8 cellular contexts compared by ENCODE assay signal in genomic region chr7:29988391-29989256, GRCh38. TPM values are rescaled to one million over a fixed set of nuclear protein-coding genes. Genes with fewer than 3 reads are reported as not detected.
A peak's percentile ranks its signal among the peaks of the same experiment; 100 is the strongest.
DNase-seq lines count a peak whose midpoint lies in the region; ATAC-seq lines count a peak whose summit lies in the region.

No MANE protein-coding gene starts in this region.

- ATAC-seq in GM18867 (IDR thresholded peaks at IDR 0.05; ENCODE audit: unreplicated experiment), result peak; percentile 34
- peak; percentile 24 for ATAC-seq in HG03025 (IDR thresholded peaks at IDR 0.05; ENCODE audit: low FRiP score, unreplicated experiment)
- peak; percentile 73 to 77 for ATAC-seq in natural killer cell treated with Interleukin-12 subunit alpha and Interleukin-12 subunit beta and Interleukin-15 and Interleukin-18, amount 100 ng/mL, for 72 hours

- peak overlapping the region; percentile 93 for H3K27ac ChIP-seq in urinary bladder (ENCODE audit: low read depth)

- no peaks in the 10 kb centered on the region for H3K4me1 ChIP-seq in urinary bladder (ENCODE audit: insufficient read depth)

- no peaks in the 10 kb centered on the region for H3K36me3 Mint-ChIP-seq in natural killer cell treated with Interleukin-12 subunit alpha and Interleukin-12 subunit beta and Interleukin-15 and Interleukin-18, amount 100 ng/mL, for 72 hours

- 7% methylated on average over 75 of the region's 75 CpGs for WGBS in urinary bladder

- peaks cover 0 to 28% of the 10 kb centered on the region in 2 donors for H3K27me3 Mint-ChIP-seq in natural killer cell treated with Interleukin-12 subunit alpha and Interleukin-12 subunit beta and Interleukin-15 and Interleukin-18, amount 100 ng/mL, for 72 hours

- H3K36me3 ChIP-seq in urinary bladder (ENCODE audit: insufficient read depth), result no peaks in the 10 kb centered on the region

- DNase-seq in AG08395 (ENCODE audit: low spot score) (peak; percentile 27), NCI-H69 (lab: John Stamatoyannopoulos, UW) (peak; percentile 89), foreskin melanocyte (peak; percentile 79)
- DNase-seq in activated naive CD4-positive, alpha-beta T cell treated with Interleukin-2 at 50 U/mL for 16 hours, result peak; percentile 8
- peak; percentile 69 for DNase-seq in natural killer cell treated with Interleukin-12 subunit alpha and Interleukin-12 subunit beta and Interleukin-15 and Interleukin-18, amount 100 ng/mL, for 72 hours (ENCODE audit: low spot score)

- peak overlapping the region; percentile 87 for H3K4me3 Mint-ChIP-seq in natural killer cell treated with Interleukin-12 subunit alpha and Interleukin-12 subunit beta and Interleukin-15 and Interleukin-18, amount 100 ng/mL, for 72 hours

- H3K4me1 Mint-ChIP-seq in natural killer cell treated with Interleukin-12 subunit alpha and Interleukin-12 subunit beta and Interleukin-15 and Interleukin-18, amount 100 ng/mL, for 72 hours (ENCODE audit: low read depth in 2 of 2), result peaks cover 26 to 27% of the 10 kb centered on the region in 2 donors

- peak overlapping the region; percentile 88 for H3K4me3 ChIP-seq in urinary bladder (ENCODE audit: low read depth, low read length)

- no peaks in the 10 kb centered on the region for H3K9me3 Mint-ChIP-seq in natural killer cell treated with Interleukin-12 subunit alpha and Interleukin-12 subunit beta and Interleukin-15 and Interleukin-18, amount 100 ng/mL, for 72 hours

- peak overlapping the region; percentile 81 to 89 for H3K27ac Mint-ChIP-seq in natural killer cell treated with Interleukin-12 subunit alpha and Interleukin-12 subunit beta and Interleukin-15 and Interleukin-18, amount 100 ng/mL, for 72 hours

RNA-seq across cellular contexts. Expression of gene SCRN1, which starts 1.0 kb away (rescaled TPM):
- 10 to 100 TPM in 1 of 2 donors, 1 to 10 TPM in 1; 9.0 to 19.5 TPM for total RNA-seq in natural killer cell treated with Interleukin-12 subunit alpha and Interleukin-12 subunit beta and Interleukin-15 and Interleukin-18, amount 100 ng/mL, for 72 hours
- 44.5 TPM for total RNA-seq in urinary bladder
- 39.6 TPM for polyA plus RNA-seq in urinary bladder

RNA-seq across cellular contexts. Expression of gene FKBP14, which starts 37.9 kb away (rescaled TPM):
- total RNA-seq in natural killer cell treated with Interleukin-12 subunit alpha and Interleukin-12 subunit beta and Interleukin-15 and Interleukin-18, amount 100 ng/mL, for 72 hours, result 10 to 100 TPM; 12.6 to 20.6 TPM
- total RNA-seq in urinary bladder, result 79.1 TPM
- polyA plus RNA-seq in urinary bladder, result 9.1 TPM

RNA-seq across cellular contexts. Expression of gene PLEKHA8, which starts 39.6 kb away (rescaled TPM):
- total RNA-seq in natural killer cell treated with Interleukin-12 subunit alpha and Interleukin-12 subunit beta and Interleukin-15 and Interleukin-18, amount 100 ng/mL, for 72 hours, result 10 to 100 TPM; 15.0 to 17.1 TPM
- 21.3 TPM for total RNA-seq in urinary bladder
- 4.6 TPM for polyA plus RNA-seq in urinary bladder

Comparison
In these comparisons a context has a peak if more than half of its experiments do, and no peak if none do; other contexts are left out.
1. Peak in every context shown above with its lines: DNase-seq, ATAC-seq, H3K4me3 ChIP-seq and H3K27ac ChIP-seq.
2. DNase-seq: peak in every context shown above with its lines; median percentile 89 in NCI-H69; 79 in foreskin melanocyte; 69 in natural killer cell treated with Interleukin-12 subunit alpha and Interleukin-12 subunit beta and Interleukin-15 and Interleukin-18, amount 100 ng/mL, for 72 hours; 27 in AG08395; 8 in activated naive CD4-positive, alpha-beta T cell treated with Interleukin-2 at 50 U/mL for 16 hours.
3. ATAC-seq: peak in every context shown above with its lines; median percentile 75 in natural killer cell treated with Interleukin-12 subunit alpha and Interleukin-12 subunit beta and Interleukin-15 and Interleukin-18, amount 100 ng/mL, for 72 hours; 34 in GM18867; 24 in HG03025.